In the genomic region with DNA sequence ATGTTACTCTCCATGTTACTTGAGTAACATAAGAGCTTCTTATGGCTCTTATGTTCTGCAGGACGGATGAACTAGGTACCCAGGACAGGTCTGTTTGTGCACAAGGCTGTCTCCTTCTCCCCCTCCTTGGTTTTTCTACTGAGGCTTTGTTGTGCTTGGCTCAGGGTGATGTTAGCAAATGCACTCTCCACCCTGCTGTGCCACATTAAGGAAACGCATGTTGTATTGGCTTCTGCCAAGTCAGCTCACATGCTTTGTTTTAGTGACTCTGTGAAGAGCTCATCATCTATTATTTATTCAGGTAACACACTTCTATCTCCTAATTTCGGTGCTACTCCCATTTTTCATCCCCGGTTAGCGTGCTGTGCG, we compare ENCODE assay signal across 12 cellular contexts.
DNase-seq lines count a peak whose midpoint lies in the region; ATAC-seq, FAIRE-seq and TF ChIP-seq lines count a peak whose summit lies in the region.
"Had no signal": no experiment of that assay in that cellular context is flagged by ENCODE, and none has a peak within 500 bp of the region (broad histone marks: within the 10 kb centered on the region; RNA-seq: fewer than 3 reads in every experiment).

No MANE protein-coding gene starts in this region.

- H3K4me1 ChIP-seq in body of pancreas (peaks cover 24% of the 10 kb centered on the region), pancreas (peaks cover 16 to 22% (median 21%) of the 10 kb centered on the region in 3 donors)

- TF ChIP-seq CTCF in body of pancreas (IDR thresholded peaks at IDR 0.05) (no peak), pancreas (IDR thresholded peaks at IDR 0.05) (no peak)

- no peak for TF ChIP-seq POLR2A in body of pancreas (IDR thresholded peaks at IDR 0.05)

- H3K27ac ChIP-seq in body of pancreas (peak overlapping the region in 3 of 4 donors; percentile 11 to 15 (median 14)), pancreas (peak overlapping the region in 2 of 4 donors; percentile 11 to 55)
- H3K27ac ChIP-seq: SK-N-MC had no signal

- no peaks in the 10 kb centered on the region for H3K36me3 ChIP-seq in body of pancreas (replicated peaks in 1 of 2; ENCODE audit: insufficient read depth in 1 of 2, low read depth in 2 of 2)
- H3K36me3 ChIP-seq in pancreas, result no peaks in the 10 kb centered on the region

- DNase-seq in NCI-H2107 treated with DMSO at 0.1 percent for 48 hours (lab: John Stamatoyannopoulos, UW; ENCODE audit: unreplicated experiment) (peak; percentile 78), NCI-H2107 (lab: John Stamatoyannopoulos, UW) (no peak), NCI-H2029 (lab: John Stamatoyannopoulos, UW) (peak; percentile 88), body of pancreas (no peak), pancreas (no peak), DMS53 (lab: John Stamatoyannopoulos, UW) (no peak), Ammon's horn (ENCODE audit: low spot score) (no peak)
- DNase-seq: activated CD4-positive, alpha-beta T cell treated with anti-CD3 and anti-CD28 coated beads for 48 hours; activated naive CD4-positive, alpha-beta T cell had no signal

- no peak overlapping the region for H3K4me3 ChIP-seq in body of pancreas
- no peak overlapping the region for H3K4me3 ChIP-seq in pancreas
- H3K4me3 ChIP-seq: hepatocyte, SK-N-MC had no signal

- ATAC-seq in body of pancreas (no peak), pancreas (peak; percentile 18 to 69 (median 48)), HG03139 (IDR thresholded peaks at IDR 0.05; ENCODE audit: unreplicated experiment) (no peak)

- FAIRE-seq in pancreas (lab: Jason Lieb, UNC), result no peak

- H3K9me3 ChIP-seq in body of pancreas (no peaks in the 10 kb centered on the region), pancreas (no peaks in the 10 kb centered on the region)

- no peaks in the 10 kb centered on the region for H3K27me3 ChIP-seq in body of pancreas
- no peaks in the 10 kb centered on the region for H3K27me3 ChIP-seq in pancreas
- H3K27me3 ChIP-seq: hepatocyte had no signal

- WGBS in body of pancreas, 2 donors, result 59 to 72% methylated on average over 6 of the region's 6 CpGs
- 55 to 65% methylated on average over 6 of the region's 6 CpGs for WGBS in pancreas, 2 donors

- intact Hi-C loops in body of pancreas (cut with DNase I) (no loop called here), pancreas (cut with DNase I) (no loop called here)

Comparison
In these comparisons a context has a peak if more than half of its experiments do, and no peak if none do; other contexts are left out.
1. DNase-seq: peak in NCI-H2107 treated with DMSO at 0.1 percent for 48 hours (single experiment) and NCI-H2029 (single experiment); none in NCI-H2107 (single experiment), body of pancreas (0 of 4), pancreas (0 of 6), DMS53 (single experiment) and Ammon's horn (single experiment).
2. ATAC-seq: peak in pancreas (4 of 4); none in body of pancreas (single experiment) and HG03139 (single experiment).